Comparison of ENCODE assay signal across 13 cellular contexts in genomic region chr10:132322621-132323048, GRCh38. TPM values are rescaled to one million over a fixed set of nuclear protein-coding genes. Genes with fewer than 3 reads are reported as not detected.
DNase-seq lines count a peak whose midpoint lies in the region; ATAC-seq, FAIRE-seq and TF ChIP-seq lines count a peak whose summit lies in the region.
"Had no signal": no experiment of that assay in that cellular context is flagged by ENCODE, and none has a peak within 500 bp of the region (broad histone marks: within the 10 kb centered on the region; RNA-seq: fewer than 3 reads in every experiment).

No MANE protein-coding gene starts in this region.

- TF ChIP-seq RAD21 in HepG2 (CRISPR knock-in tag; IDR thresholded peaks at IDR 0.05): 0 out of 2 replicates have a peak, but pooled peaks have one; percentile 11

- no peak; a peak in 1 of 4 replicates for TF ChIP-seq POLR2A in HepG2 (IDR thresholded peaks at IDR 0.05; ENCODE audit: insufficient read depth in 1 of 2, low read depth in 2 of 2, low read length in 2 of 2)

- ATAC-seq in activated T-helper 17 cell treated with anti-CD3 and anti-CD28 coated beads, Interleukin-2, amount 50 U/mL, for 72 hours (replicated peaks): no peak
- ATAC-seq in HepG2 (peak; percentile 83), HG02870 (IDR thresholded peaks at IDR 0.05; ENCODE audit: unreplicated experiment) (no peak), HG02763 (IDR thresholded peaks at IDR 0.05; ENCODE audit: unreplicated experiment) (no peak)
- ATAC-seq: activated CD8-positive, alpha-beta T cell treated with anti-CD3 and anti-CD28 coated beads for 36 hours; CD8-positive, alpha-beta T cell had no signal

- peak overlapping the region; percentile 71 for H2AFZ ChIP-seq in HepG2 (ENCODE audit: low read length)

- no peaks in the 10 kb centered on the region for H4K20me1 ChIP-seq in HepG2 (ENCODE audit: insufficient read depth, low read length)

- H3K4me2 ChIP-seq in HepG2 (ENCODE audit: low read depth, low read length): peak overlapping the region; percentile 75
- H3K4me2 ChIP-seq: SK-N-SH had no signal

- DNase-seq in AG04450 (ENCODE audit: low read depth, low spot score) (no peak), HepG2 (ENCODE audit: low spot score) (peak; percentile 52), kidney tubule cell (ENCODE audit: low spot score) (no peak), SHP77 treated with DMSO at 0.1 percent for 48 hours (lab: John Stamatoyannopoulos, UW) (no peak)
- DNase-seq: activated CD8-positive, alpha-beta T cell treated with anti-CD3 and anti-CD28 coated beads for 36 hours; CD8-positive, alpha-beta T cell; ovary; SK-N-SH had no signal

- no TSS peak for BruUV-seq in HepG2 (replicated peaks; lab: Mats Ljungman, UMichigan)

- POLR2A ChIA-PET in AG04450 (lab: Yijun Ruan, JAX): no interaction called here
- POLR2A ChIA-PET in HEK293 (lab: Yijun Ruan, JAX): no interaction called here
- POLR2A ChIA-PET in HepG2 (lab: Yijun Ruan, JAX): interaction anchor here (1.0 kb wide), 1 partner anchor 8 kb away, joined by 3 read pairs; no protein-coding TSS in a partner anchor

- FAIRE-seq in HepG2 (lab: Jason Lieb, UNC): peak; percentile 70

- no peak overlapping the region for H3K4me3 Mint-ChIP-seq in activated T-helper 17 cell treated with anti-CD3 and anti-CD28 coated beads, Interleukin-2, amount 50 U/mL, for 72 hours
- H3K4me3 Mint-ChIP-seq: activated CD8-positive, alpha-beta T cell treated with anti-CD3 and anti-CD28 coated beads for 36 hours; activated naive CD8-positive, alpha-beta T cell; CD8-positive, alpha-beta T cell had no signal

- H3K9me3 ChIP-seq in AG04450 (ENCODE audit: control insufficient read depth, insufficient read depth, low read length) (peaks cover 8% of the 10 kb centered on the region; the same call in 1 of the 2 replicates), HEK293 (ENCODE audit: control insufficient read depth, insufficient read depth, low read depth, low read length) (no peaks in the 10 kb centered on the region), HepG2 (ENCODE audit: low read length) (no peaks in the 10 kb centered on the region)
- H3K9me3 ChIP-seq: ovary, SK-N-SH had no signal

- no peaks in the 10 kb centered on the region for H3K27me3 Mint-ChIP-seq in activated T-helper 17 cell treated with anti-CD3 and anti-CD28 coated beads, Interleukin-2, amount 50 U/mL, for 72 hours
- H3K27me3 Mint-ChIP-seq: activated CD8-positive, alpha-beta T cell treated with anti-CD3 and anti-CD28 coated beads for 36 hours; activated naive CD8-positive, alpha-beta T cell had no signal

- no peak for TF ChIP-seq EP300 in HepG2 (IDR thresholded peaks at IDR 0.05; ENCODE audit: low read depth in 2 of 2, low read length in 2 of 2)
- no peak for TF ChIP-seq EP300 in HepG2 (CRISPR knock-in tag; IDR thresholded peaks at IDR 0.05; ENCODE audit: borderline replicate concordance)

- TF ChIP-seq CTCF in AG04450 (IDR thresholded peaks at IDR 0.05; ENCODE audit: low read depth, low read length): peak; percentile 32
- no peak for TF ChIP-seq CTCF in HEK293 (tag by site-specific recombination; IDR thresholded peaks at IDR 0.05)
- peak; percentile 43 for TF ChIP-seq CTCF in HepG2 (CRISPR knock-in tag; IDR thresholded peaks at IDR 0.05)

- peak overlapping the region; percentile 32 for H3K27ac Mint-ChIP-seq in activated T-helper 17 cell treated with anti-CD3 and anti-CD28 coated beads, Interleukin-2, amount 50 U/mL, for 72 hours
- H3K27ac Mint-ChIP-seq: activated CD8-positive, alpha-beta T cell treated with anti-CD3 and anti-CD28 coated beads for 36 hours had no signal

- WGBS in HepG2 (ENCODE audit: low lambda C conversion rate): 4% methylated on average over 2 of the region's 5 CpGs

- peaks cover 27% of the 10 kb centered on the region for H3K4me1 Mint-ChIP-seq in activated T-helper 17 cell treated with anti-CD3 and anti-CD28 coated beads, Interleukin-2, amount 50 U/mL, for 72 hours

- H3K36me3 ChIP-seq in HEK293 (ENCODE audit: control insufficient read depth in 2 of 2, insufficient read depth in 1 of 2, low read length in 2 of 2) (peaks cover 8 to 11% of the 10 kb centered on the region in 2 experiments; a peak in 2 of 3 replicates), HepG2 (replicated peaks in 1 of 2; ENCODE audit: control insufficient read depth in 1 of 2, insufficient read depth in 2 of 2, low read length in 2 of 2) (0 out of 5 replicates have a peak, but pooled peaks cover 0 to 3% of the 10 kb centered on the region in 2 experiments)
- H3K36me3 ChIP-seq: ovary had no signal

- H3K27ac ChIP-seq in AG04450 (ENCODE audit: low read depth, low read length): peak overlapping the region; percentile 57
- no peak overlapping the region for H3K27ac ChIP-seq in HEK293 (ENCODE audit: extremely low read depth, low read depth, low read length)
- peak overlapping the region; percentile 26 for H3K27ac ChIP-seq in HepG2 (ENCODE audit: extremely low read length, insufficient read depth, low read length)
- H3K27ac ChIP-seq: ovary had no signal

- CTCF ChIA-PET in AG04450 (lab: Charles Lee): no interaction called here
- CTCF ChIA-PET in HEK293 (lab: Yijun Ruan, JAX): no interaction called here
- CTCF ChIA-PET in HepG2 (lab: Yijun Ruan, JAX; ENCODE audit: low intra/inter-chr PET ratio, low total read pairs): no interaction called here

- H3K4me3 ChIP-seq in AG04450 (ENCODE audit: low read depth, low read length) (no peak overlapping the region), HEK293 (ENCODE audit: low read depth, low read length) (no peak overlapping the region), HepG2 (replicated peaks in 1 of 3; ENCODE audit: insufficient read depth in 1 of 3, low read depth in 2 of 3, low read length in 3 of 3) (peak overlapping the region in 2 of 3 experiments; percentile 0 to 46; a peak in 3 of 6 replicates)
- H3K4me3 ChIP-seq: ovary had no signal

- peak overlapping the region; percentile 38; the same call in 1 of the 2 replicates for H3K9ac ChIP-seq in HepG2 (ENCODE audit: insufficient read depth, low read depth, low read length)
- H3K9ac ChIP-seq: SK-N-SH had no signal

- intact Hi-C loops in HepG2 (cut with micrococcal nuclease; ENCODE audit: unreplicated experiment): no loop called here

- H3K27me3 ChIP-seq in AG04450 (ENCODE audit: control insufficient read depth, insufficient read depth, low read length) (no peaks in the 10 kb centered on the region), HepG2 (ENCODE audit: control insufficient read depth in 1 of 2, insufficient read depth in 2 of 2, low read length in 2 of 2) (no peaks in the 10 kb centered on the region)
- H3K27me3 ChIP-seq: ovary had no signal

- no peaks in the 10 kb centered on the region for H3K79me2 ChIP-seq in HepG2 (ENCODE audit: insufficient read depth, low read length)

- no peaks in the 10 kb centered on the region for H3K9me3 Mint-ChIP-seq in activated T-helper 17 cell treated with anti-CD3 and anti-CD28 coated beads, Interleukin-2, amount 50 U/mL, for 72 hours
- H3K9me3 Mint-ChIP-seq: CD8-positive, alpha-beta T cell had no signal

- in situ Hi-C loops in HepG2 (cut with HindIII; ENCODE audit: extremely low pct_ligation_motif_present, low pct_unique_long_range_greater_than_20kb): no loop called here

- peaks cover 30% of the 10 kb centered on the region for H3K36me3 Mint-ChIP-seq in activated T-helper 17 cell treated with anti-CD3 and anti-CD28 coated beads, Interleukin-2, amount 50 U/mL, for 72 hours (ENCODE audit: low read depth)

- H3K4me1 ChIP-seq in HEK293 (ENCODE audit: control insufficient read depth, insufficient read depth, low read length) (peaks cover 4% of the 10 kb centered on the region), HepG2 (ENCODE audit: insufficient read depth, low read length) (peaks cover 26% of the 10 kb centered on the region)

RNA-seq across cellular contexts. Expression of gene LRRC27, which starts 9.4 kb away (rescaled TPM):
- 9.2 and 12.9 TPM in 2 replicates for polyA plus RNA-seq in AG04450 (2011; rRNA removed)
- polyA minus RNA-seq in AG04450 (2011; rRNA and poly(A)+ RNA removed): 5.0 and 6.8 TPM in 2 replicates
- total RNA-seq in activated T-helper 17 cell treated with anti-CD3 and anti-CD28 coated beads, Interleukin-2, amount 50 U/mL, for 72 hours: 1 to 10 TPM; 4.5 to 6.3 TPM
- total RNA-seq in HepG2 (2016; rRNA removed; fragmentation: Illumina TruSeq; extraction: Trizol): 3.9 and 4.6 TPM in 2 replicates
- 2.1 and 2.2 TPM in 2 replicates for total RNA-seq in HepG2 (2016; cell fraction: cytosol; rRNA removed; fragmentation: Illumina TruSeq; extraction: Trizol; ENCODE audit: low read depth)
- 3.2 and 4.3 TPM in 2 replicates for total RNA-seq in HepG2 (2016; cell fraction: insoluble cytoplasmic fraction; rRNA removed; fragmentation: Illumina TruSeq; extraction: Trizol)
- total RNA-seq in HepG2 (2016; cell fraction: membrane; rRNA removed; fragmentation: Illumina TruSeq; extraction: Trizol): 2.1 and 2.5 TPM in 2 replicates
- total RNA-seq in HepG2 (2016; cell fraction: nucleus; rRNA removed; fragmentation: Illumina TruSeq; extraction: Trizol): 5.9 and 7.5 TPM in 2 replicates
- 4.2 and 4.3 TPM in 2 replicates for polyA plus RNA-seq in HepG2 (2011; rRNA removed)
- polyA plus RNA-seq in HepG2 (2011; cell fraction: cytosol; rRNA removed): 1.8 and 1.9 TPM in 2 replicates
- 14.3 and 14.5 TPM in 2 replicates for polyA plus RNA-seq in HepG2 (2011; cell fraction: nucleus; rRNA removed)
- polyA plus RNA-seq in HepG2 (2012): 3.2 and 3.6 TPM in 2 replicates
- 0.82 and 0.88 TPM in 2 replicates for polyA plus RNA-seq in HepG2 (2016; cell fraction: cytosol; fragmentation: Illumina TruSeq; extraction: Trizol; ENCODE audit: low read depth)
- polyA plus RNA-seq in HepG2 (2016; cell fraction: insoluble cytoplasmic fraction; fragmentation: Illumina TruSeq; extraction: Trizol; ENCODE audit: low read depth): 3.6 and 4.7 TPM in 2 replicates
- 2.6 and 2.7 TPM in 2 replicates for polyA plus RNA-seq in HepG2 (2016; cell fraction: membrane; fragmentation: Illumina TruSeq; extraction: Trizol; ENCODE audit: low read depth)
- polyA plus RNA-seq in HepG2 (2016; cell fraction: nucleus; fragmentation: Illumina TruSeq; extraction: Trizol; ENCODE audit: insufficient read depth, low read depth): 11.7 and 14.6 TPM in 2 replicates
- polyA minus RNA-seq in HepG2 (2011; rRNA and poly(A)+ RNA removed; ENCODE audit: low replicate concordance): 2.7 and 3.0 TPM in 2 replicates
- 0.88 and 1.4 TPM in 2 replicates for polyA minus RNA-seq in HepG2 (2011; cell fraction: cytosol; rRNA and poly(A)+ RNA removed)
- polyA minus RNA-seq in HepG2 (2011; cell fraction: nucleus; rRNA and poly(A)+ RNA removed): 11.1 and 12.3 TPM in 2 replicates

RNA-seq across cellular contexts. Expression of gene STK32C, which starts 14.9 kb away (rescaled TPM):
- polyA plus RNA-seq in AG04450 (2011; rRNA removed): 5.0 and 5.3 TPM in 2 replicates
- 4.3 and 6.5 TPM in 2 replicates for polyA minus RNA-seq in AG04450 (2011; rRNA and poly(A)+ RNA removed)
- total RNA-seq in activated T-helper 17 cell treated with anti-CD3 and anti-CD28 coated beads, Interleukin-2, amount 50 U/mL, for 72 hours: 10 to 100 TPM; 12.6 to 20.6 TPM
- total RNA-seq in HepG2 (2016; rRNA removed; fragmentation: Illumina TruSeq; extraction: Trizol): 18.9 and 19.4 TPM in 2 replicates
- 6.4 and 9.0 TPM in 2 replicates for total RNA-seq in HepG2 (2016; cell fraction: cytosol; rRNA removed; fragmentation: Illumina TruSeq; extraction: Trizol; ENCODE audit: low read depth)
- 18.5 and 19.3 TPM in 2 replicates for total RNA-seq in HepG2 (2016; cell fraction: insoluble cytoplasmic fraction; rRNA removed; fragmentation: Illumina TruSeq; extraction: Trizol)
- total RNA-seq in HepG2 (2016; cell fraction: membrane; rRNA removed; fragmentation: Illumina TruSeq; extraction: Trizol): 13.9 and 14.9 TPM in 2 replicates
- total RNA-seq in HepG2 (2016; cell fraction: nucleus; rRNA removed; fragmentation: Illumina TruSeq; extraction: Trizol): 8.4 and 10.8 TPM in 2 replicates
- polyA plus RNA-seq in HepG2 (2011; rRNA removed): 9.9 and 10.9 TPM in 2 replicates
- polyA plus RNA-seq in HepG2 (2011; cell fraction: cytosol; rRNA removed): 7.4 and 11.6 TPM in 2 replicates
- 13.7 and 17.7 TPM in 2 replicates for polyA plus RNA-seq in HepG2 (2011; cell fraction: nucleus; rRNA removed)
- 12.0 and 12.5 TPM in 2 replicates for polyA plus RNA-seq in HepG2 (2012)
- polyA plus RNA-seq in HepG2 (2016; cell fraction: cytosol; fragmentation: Illumina TruSeq; extraction: Trizol; ENCODE audit: low read depth): 9.3 and 10.8 TPM in 2 replicates
- polyA plus RNA-seq in HepG2 (2016; cell fraction: insoluble cytoplasmic fraction; fragmentation: Illumina TruSeq; extraction: Trizol; ENCODE audit: low read depth): 19.9 and 20.6 TPM in 2 replicates
- polyA plus RNA-seq in HepG2 (2016; cell fraction: membrane; fragmentation: Illumina TruSeq; extraction: Trizol; ENCODE audit: low read depth): 11.2 and 12.1 TPM in 2 replicates
- polyA plus RNA-seq in HepG2 (2016; cell fraction: nucleus; fragmentation: Illumina TruSeq; extraction: Trizol; ENCODE audit: insufficient read depth, low read depth): 19.7 and 20.0 TPM in 2 replicates
- polyA minus RNA-seq in HepG2 (2011; rRNA and poly(A)+ RNA removed; ENCODE audit: low replicate concordance): 10.2 and 30.6 TPM in 2 replicates
- polyA minus RNA-seq in HepG2 (2011; cell fraction: cytosol; rRNA and poly(A)+ RNA removed): 4.4 and 5.4 TPM in 2 replicates
- polyA minus RNA-seq in HepG2 (2011; cell fraction: nucleus; rRNA and poly(A)+ RNA removed): 6.1 and 7.1 TPM in 2 replicates

Comparison
In these comparisons a context has a peak if more than half of its experiments do, and no peak if none do; other contexts are left out.
1. H3K4me3 ChIP-seq: peak in HepG2 (2 of 3); none in AG04450 (single experiment) and HEK293 (single experiment).